ENCODE assay signal across 29 cellular contexts in the genomic region with DNA sequence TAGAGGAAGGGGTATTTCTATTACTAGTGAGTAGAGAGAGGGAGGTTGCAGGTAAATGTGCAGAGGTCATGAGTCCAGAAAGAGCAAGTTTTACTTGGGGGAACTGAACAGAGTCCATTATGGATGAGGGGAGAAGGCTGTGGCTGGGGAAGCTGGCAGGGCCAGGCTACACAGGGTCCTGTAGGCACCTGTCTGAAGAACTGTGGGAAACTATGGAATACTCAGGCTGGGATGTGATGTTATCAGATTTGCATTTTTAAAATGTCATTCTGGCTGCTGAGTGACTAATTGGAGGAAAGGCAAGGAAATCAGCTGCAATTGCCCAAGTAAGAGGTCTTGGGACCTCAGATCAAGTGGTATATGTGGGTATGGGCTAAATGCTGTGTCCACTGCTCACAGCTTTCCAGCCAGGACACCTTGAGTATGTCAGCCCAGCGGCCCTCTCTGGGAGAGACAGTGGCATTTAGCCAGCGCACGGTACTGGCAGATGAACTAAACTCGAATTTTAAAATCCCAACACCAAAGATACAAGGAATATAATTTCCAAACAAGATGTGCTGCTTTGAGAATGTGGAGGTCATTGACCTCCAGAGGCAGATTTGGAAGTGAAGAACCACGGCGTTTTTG. TPM values are rescaled to one million over a fixed set of nuclear protein-coding genes. Genes with fewer than 3 reads are reported as not detected.
"Had no signal": no experiment of that assay in that cellular context is flagged by ENCODE, and none has a peak within 500 bp of the region (broad histone marks: within the 10 kb centered on the region; RNA-seq: fewer than 3 reads in every experiment).

No MANE protein-coding gene starts in this region.

- H3K9me2 ChIP-seq: SK-N-SH had no signal

- H3K36me3 Mint-ChIP-seq: activated CD8-positive, alpha-beta memory T cell treated with anti-CD3 and anti-CD28 coated beads, Interleukin-2, amount 10 ng/mL, durations not matched to agents 7 days and 5 days; activated naive CD4-positive, alpha-beta T cell treated with anti-CD3 and anti-CD28 coated beads, Interleukin-2, amount 50 U/mL, for 24 hours; brain; memory B cell; neural progenitor cell; stimulated activated effector memory CD8-positive, alpha-beta T cell treated with anti-CD3 and anti-CD28 coated beads, Interleukin-12 subunit alpha, Interleukin-12 subunit beta, amount 100 ng/mL, for 72 hours had no signal

- H3K9ac ChIP-seq: neural progenitor cell, SK-N-SH had no signal

- H3K4me2 ChIP-seq: neural progenitor cell, SK-N-SH had no signal

- H3K4me1 ChIP-seq: neural progenitor cell, stomach, upper lobe of right lung had no signal

- ATAC-seq: activated CD4-positive, CD25-positive, alpha-beta regulatory T cell treated with anti-CD3 and anti-CD28 coated beads, Interleukin-2, amount 50 U/mL, for 24 hours; activated CD8-positive, alpha-beta memory T cell treated with anti-CD3 and anti-CD28 coated beads, Interleukin-2, amount 10 ng/mL, durations not matched to agents 7 days and 5 days; activated CD8-positive, alpha-beta T cell treated with anti-CD3 and anti-CD28 coated beads for 36 hours; effector memory CD8-positive, alpha-beta T cell; esophagus mucosa; stimulated activated effector memory CD8-positive, alpha-beta T cell treated with anti-CD3 and anti-CD28 coated beads, Interleukin-12 subunit alpha, Interleukin-12 subunit beta, amount 100 ng/mL, for 72 hours; upper lobe of right lung had no signal

- H3K27ac ChIP-seq: neural progenitor cell, skin epidermis, stomach, upper lobe of right lung had no signal

- H3K27me3 ChIP-seq: dorsolateral prefrontal cortex, neural progenitor cell, stomach, upper lobe of right lung had no signal

- H3K27me3 Mint-ChIP-seq: progenitor cell of endocrine pancreas had no signal

- H2AFZ ChIP-seq: neural progenitor cell had no signal

- H3K4me3 ChIP-seq: dorsolateral prefrontal cortex, neural progenitor cell, skin epidermis, stomach, upper lobe of right lung had no signal

- H3K4me1 Mint-ChIP-seq: activated naive CD4-positive, alpha-beta T cell treated with anti-CD3 and anti-CD28 coated beads, Interleukin-2, amount 50 U/mL, for 24 hours; memory B cell; neural progenitor cell; stimulated activated effector memory CD8-positive, alpha-beta T cell treated with anti-CD3 and anti-CD28 coated beads, Interleukin-12 subunit alpha, Interleukin-12 subunit beta, amount 100 ng/mL, for 72 hours had no signal

- H3K9me3 Mint-ChIP-seq: activated CD4-positive, alpha-beta T cell treated with anti-CD3 and anti-CD28 coated beads, Interleukin-2, amount 10 ng/mL, durations not matched to agents 7 days and 5 days; activated CD8-positive, alpha-beta T cell treated with anti-CD3 and anti-CD28 coated beads for 36 hours; activated naive CD4-positive, alpha-beta T cell treated with anti-CD3 and anti-CD28 coated beads, Interleukin-2, amount 50 U/mL, for 24 hours; effector memory CD8-positive, alpha-beta T cell; memory B cell; neural progenitor cell; stimulated activated effector memory CD8-positive, alpha-beta T cell treated with anti-CD3 and anti-CD28 coated beads, Interleukin-12 subunit alpha, Interleukin-12 subunit beta, amount 100 ng/mL, for 72 hours had no signal

- H3K27ac Mint-ChIP-seq: activated CD4-positive, alpha-beta T cell treated with anti-CD3 and anti-CD28 coated beads, Interleukin-2, amount 10 ng/mL, durations not matched to agents 7 days and 5 days; activated CD8-positive, alpha-beta memory T cell treated with anti-CD3 and anti-CD28 coated beads, Interleukin-2, amount 10 ng/mL, durations not matched to agents 7 days and 5 days; activated CD8-positive, alpha-beta T cell treated with anti-CD3 and anti-CD28 coated beads for 36 hours; activated naive CD4-positive, alpha-beta T cell treated with anti-CD3 and anti-CD28 coated beads, Interleukin-2, amount 50 U/mL, for 24 hours; effector memory CD8-positive, alpha-beta T cell; memory B cell; neural progenitor cell; progenitor cell of endocrine pancreas; stimulated activated effector memory CD8-positive, alpha-beta T cell treated with anti-CD3 and anti-CD28 coated beads, Interleukin-12 subunit alpha, Interleukin-12 subunit beta, amount 100 ng/mL, for 72 hours had no signal

- DNase-seq: activated CD4-positive, alpha-beta T cell treated with anti-CD3 and anti-CD28 coated beads, Interleukin-2, amount 10 ng/mL, durations not matched to agents 7 days and 5 days; activated CD8-positive, alpha-beta memory T cell treated with anti-CD3 and anti-CD28 coated beads, Interleukin-2, amount 10 ng/mL, durations not matched to agents 7 days and 5 days; activated CD8-positive, alpha-beta T cell treated with anti-CD3 and anti-CD28 coated beads for 36 hours; activated gamma-delta T cell; activated T-cell treated with anti-CD3 and anti-CD28 coated beads for 4 hours; anterior cingulate cortex; caudate nucleus; dorsolateral prefrontal cortex; effector memory CD8-positive, alpha-beta T cell; foreskin melanocyte; glutamatergic neuron; hypothalamus; retina; stimulated activated CD4-positive, alpha-beta T cell treated with anti-CD3 and anti-CD28 coated beads, Interleukin-2, amount 100 ng/mL, for 24 hours; stomach; upper lobe of right lung had no signal

- H3K4me3 Mint-ChIP-seq: activated CD4-positive, alpha-beta T cell treated with anti-CD3 and anti-CD28 coated beads, Interleukin-2, amount 10 ng/mL, durations not matched to agents 7 days and 5 days; activated CD8-positive, alpha-beta memory T cell treated with anti-CD3 and anti-CD28 coated beads, Interleukin-2, amount 10 ng/mL, durations not matched to agents 7 days and 5 days; activated CD8-positive, alpha-beta T cell treated with anti-CD3 and anti-CD28 coated beads for 36 hours; activated naive CD4-positive, alpha-beta T cell treated with anti-CD3 and anti-CD28 coated beads, Interleukin-2, amount 50 U/mL, for 24 hours; brain; effector memory CD8-positive, alpha-beta T cell; memory B cell; neural progenitor cell; stimulated activated effector memory CD8-positive, alpha-beta T cell treated with anti-CD3 and anti-CD28 coated beads, Interleukin-12 subunit alpha, Interleukin-12 subunit beta, amount 100 ng/mL, for 72 hours had no signal

- H3K36me3 ChIP-seq: neural progenitor cell, stomach, upper lobe of right lung had no signal

- H3K9me3 ChIP-seq: SK-N-SH, stomach, upper lobe of right lung had no signal

RNA-seq across cellular contexts. Expression of gene FGF1, which starts 49.1 kb away (rescaled TPM):
- total RNA-seq: activated CD4-positive, alpha-beta T cell treated with anti-CD3 and anti-CD28 coated beads, Interleukin-2, amount 10 ng/mL, durations not matched to agents 7 days and 5 days; activated CD8-positive, alpha-beta memory T cell treated with anti-CD3 and anti-CD28 coated beads, Interleukin-2, amount 10 ng/mL, durations not matched to agents 7 days and 5 days; activated CD8-positive, alpha-beta T cell treated with anti-CD3 and anti-CD28 coated beads for 36 hours; endothelial cell of umbilical vein; mononuclear cell; progenitor cell of endocrine pancreas; T-helper 2 cell treated with Interferon-gamma antibody and Interleukin-4, amounts not matched to agents 100 ng/mL and 5 ng/mL, for 36 hours had no signal
- polyA plus RNA-seq: endothelial cell of umbilical vein had no signal
